9 cellular contexts compared by ENCODE assay signal in the genomic region with DNA sequence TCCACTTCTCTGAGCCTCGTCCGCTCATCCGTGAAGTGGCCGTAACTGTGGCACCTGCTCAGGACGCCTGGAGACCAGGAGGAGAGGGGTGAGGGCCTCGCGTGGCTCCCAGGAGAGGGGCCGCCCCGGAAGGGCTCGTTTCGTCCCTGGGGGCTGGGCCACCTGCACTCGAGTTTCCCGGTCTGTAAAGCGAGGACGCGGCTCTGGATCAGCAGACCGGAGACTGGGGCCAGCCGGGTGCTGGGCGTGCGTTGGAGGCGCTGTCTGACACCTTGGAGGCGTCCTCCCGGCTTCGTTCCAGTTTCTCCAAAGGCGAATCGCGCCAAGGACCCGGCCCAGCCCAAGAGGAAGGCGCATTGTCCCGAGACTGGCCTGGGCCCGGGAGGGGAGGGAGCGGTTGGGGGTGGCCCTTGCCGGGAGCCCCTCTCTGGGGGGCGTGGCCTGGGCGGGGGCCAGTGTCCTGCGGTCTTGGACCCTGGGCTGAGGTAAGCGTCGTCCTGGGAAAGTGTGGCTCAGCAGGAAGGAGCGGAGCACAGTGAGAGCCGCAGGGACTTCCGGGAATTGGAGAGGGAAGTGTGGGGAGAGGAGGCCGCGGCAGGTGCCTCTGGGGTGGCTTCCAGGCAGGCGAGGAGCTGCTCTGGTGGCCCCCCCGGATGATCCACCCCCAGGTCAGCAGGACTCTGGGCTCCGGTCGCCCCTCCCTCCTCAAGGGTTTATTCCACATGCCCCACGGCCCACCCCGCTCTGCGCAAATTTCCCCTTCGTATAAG.
A peak's percentile ranks its signal among the peaks of the same experiment; 100 is the strongest.
DNase-seq lines count a peak whose midpoint lies in the region; ATAC-seq and TF ChIP-seq lines count a peak whose summit lies in the region.
"Had no signal": no experiment of that assay in that cellular context is flagged by ENCODE, and none has a peak within 500 bp of the region (broad histone marks: within the 10 kb centered on the region; RNA-seq: fewer than 3 reads in every experiment).

No MANE protein-coding gene starts in this region.

- intact Hi-C loops in upper lobe of right lung (cut with DNase I), result no loop called here

- H3K9me3 ChIP-seq in mononuclear cell (ENCODE audit: low read depth, low read length) (no peaks in the 10 kb centered on the region), upper lobe of right lung (no peaks in the 10 kb centered on the region)

- no peak overlapping the region for H3K27ac ChIP-seq in upper lobe of right lung

- H3K27me3 ChIP-seq in mononuclear cell (ENCODE audit: insufficient read depth, low read length) (no peaks in the 10 kb centered on the region), upper lobe of right lung (no peaks in the 10 kb centered on the region)

- H3K4me3 ChIP-seq in mononuclear cell (ENCODE audit: low read length) (peak overlapping the region; percentile 3), upper lobe of right lung (peak overlapping the region; percentile 43)
- H3K4me3 ChIP-seq: lung had no signal

- H3K4me1 ChIP-seq in mononuclear cell (ENCODE audit: insufficient read depth, low read length) (peaks cover 28% of the 10 kb centered on the region), upper lobe of right lung (peaks cover 26% of the 10 kb centered on the region)

- H3K36me3 ChIP-seq in upper lobe of right lung, result no peaks in the 10 kb centered on the region

- TF ChIP-seq CTCF in upper lobe of right lung (IDR thresholded peaks at IDR 0.05), result no peak

- ATAC-seq in upper lobe of right lung (peak; percentile 42), HG02642 (IDR thresholded peaks at IDR 0.05; ENCODE audit: poor library complexity, unreplicated experiment) (no peak)

- DNase-seq in activated T-cell treated with anti-CD3 and anti-CD28 coated beads, Interleukin-2, amount 50 U/mL, for 1 hour, result peak; percentile 29
- DNase-seq in activated T-cell treated with anti-CD3 and anti-CD28 coated beads for 4 hours, result no peak
- DNase-seq in dermis blood vessel endothelial cell, result peak; percentile 20
- peak; percentile 61 for DNase-seq in upper lobe of right lung
- DNase-seq in HT-29 (ENCODE audit: low spot score), result no peak
- DNase-seq in nucleus accumbens (lab: John Stamatoyannopoulos, UW), result no peak

Comparison
In these comparisons a context has a peak if more than half of its experiments do, and no peak if none do; other contexts are left out.
1. DNase-seq: peak in activated T-cell treated with anti-CD3 and anti-CD28 coated beads, Interleukin-2, amount 50 U/mL, for 1 hour (single experiment), dermis blood vessel endothelial cell (single experiment) and upper lobe of right lung (single experiment); none in activated T-cell treated with anti-CD3 and anti-CD28 coated beads for 4 hours (single experiment), HT-29 (single experiment) and nucleus accumbens (0 of 56).